Comparison of ENCODE assay signal across 8 cellular contexts in the genomic region with DNA sequence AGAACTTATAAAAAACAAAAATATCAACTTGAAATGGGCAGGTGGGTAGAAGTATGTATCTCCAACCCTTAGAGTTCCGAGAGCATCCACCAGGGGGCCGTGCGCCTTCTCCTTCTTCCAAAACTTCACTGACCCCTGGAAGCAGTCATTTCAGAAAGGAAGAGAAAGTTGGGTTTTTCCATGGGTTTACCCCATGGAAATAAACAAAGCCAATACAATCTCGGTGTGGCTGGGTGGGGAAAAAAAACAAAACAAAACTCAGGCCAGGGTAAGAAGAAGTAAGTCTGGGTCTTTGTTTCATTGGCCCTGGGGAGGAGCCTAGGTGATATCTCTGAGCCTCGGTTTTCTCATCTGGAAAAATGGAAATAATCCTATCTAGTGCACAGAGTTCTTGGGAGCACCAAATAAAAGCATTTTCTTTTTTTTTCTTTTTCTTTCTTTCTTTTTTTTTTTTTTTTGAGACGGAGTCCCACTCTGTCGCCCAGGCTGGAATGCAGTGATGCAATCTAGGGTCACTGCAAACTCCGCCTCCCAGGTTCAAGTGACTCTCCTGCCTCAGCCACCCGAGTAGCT. TPM values are rescaled to one million over a fixed set of nuclear protein-coding genes. Genes with fewer than 3 reads are reported as not detected.
A peak's percentile ranks its signal among the peaks of the same experiment; 100 is the strongest.
DNase-seq lines count a peak whose midpoint lies in the region; ATAC-seq and TF ChIP-seq lines count a peak whose summit lies in the region.

No MANE protein-coding gene starts in this region.

- in situ Hi-C loops in G401 (cut with HindIII; ENCODE audit: low sequenced_read_pairs): no loop called here

- H3K4me1 ChIP-seq in right lobe of liver: no peaks in the 10 kb centered on the region

- peak; percentile 72 to 81 (median 74) for TF ChIP-seq CTCF in right lobe of liver (IDR thresholded peaks at IDR 0.05)

- ATAC-seq in right lobe of liver (peak; percentile 80 to 88 (median 84)), HG02938 (IDR thresholded peaks at IDR 0.05; ENCODE audit: unreplicated experiment) (no peak), GM19324 (IDR thresholded peaks at IDR 0.05; ENCODE audit: low FRiP score, unreplicated experiment) (no peak)

- H3K9me3 ChIP-seq in right lobe of liver: no peaks in the 10 kb centered on the region

- no peak for TF ChIP-seq POLR2A in right lobe of liver (IDR thresholded peaks at IDR 0.05)

- no peaks in the 10 kb centered on the region for H3K27me3 ChIP-seq in right lobe of liver

- 20% methylated on average over 9 of the region's 9 CpGs for WGBS in right lobe of liver (ENCODE audit: insufficient coverage, low coverage, low lambda C conversion rate, missing lambda C conversion rate)

- H3K36me3 ChIP-seq in right lobe of liver: no peaks in the 10 kb centered on the region

- H3K4me3 ChIP-seq in right lobe of liver: no peak overlapping the region

- no peak overlapping the region for H3K27ac ChIP-seq in right lobe of liver

- intact Hi-C loops in right lobe of liver (cut with DNase I): loop anchor here in 1 of 2 donors (5.0 kb wide), 1 partner anchor 63 kb away; no protein-coding TSS in a partner anchor

- DNase-seq in G401 (ENCODE audit: low spot score) (peak; percentile 23), LoVo (ENCODE audit: low spot score) (peak; percentile 80), right lobe of liver (peak in 2 of 3 donors; percentile 62 to 64)
- DNase-seq in activated CD4-positive, CD25-positive, alpha-beta regulatory T cell (lab: John Stamatoyannopoulos, UW): peak; percentile 26 to 65 (median 44)
- peak; percentile 37 for DNase-seq in central memory CD4-positive, alpha-beta T cell
- DNase-seq in stimulated activated CD8-positive, alpha-beta memory T cell treated with anti-CD3 and anti-CD28 coated beads, Interleukin-2, amount 100 ng/mL, for 48 hours (ENCODE audit: low read depth in 2 of 2): peak; percentile 55 to 69

RNA-seq across cellular contexts. Expression of a gene that starts 33.6 kb away (rescaled TPM):
- total RNA-seq in G401 (2014; rRNA removed; shearing (Covaris generic)): not detected in 2 replicates
- 10 to 100 TPM in 5 of 6 experiments, 1 to 10 TPM in 1; 9.8 to 20.5 (median 19.0) TPM for total RNA-seq in right lobe of liver

RNA-seq across cellular contexts. Expression of a gene that starts 40.6 kb away (rescaled TPM):
- total RNA-seq in G401 (2014; rRNA removed; shearing (Covaris generic)): 12.0 and 12.2 TPM in 2 replicates
- total RNA-seq in right lobe of liver: 10 to 100 TPM; 10.7 to 26.6 (median 16.9) TPM

Comparison
In these comparisons a context has a peak if more than half of its experiments do, and no peak if none do; other contexts are left out.
1. DNase-seq: peak in every context shown above with its lines; median percentile 80 in LoVo; 63 in right lobe of liver; 62 in stimulated activated CD8-positive, alpha-beta memory T cell treated with anti-CD3 and anti-CD28 coated beads, Interleukin-2, amount 100 ng/mL, for 48 hours; 44 in activated CD4-positive, CD25-positive, alpha-beta regulatory T cell; 37 in central memory CD4-positive, alpha-beta T cell; 23 in G401.
2. ATAC-seq: peak in right lobe of liver (4 of 4); none in HG02938 (single experiment) and GM19324 (single experiment).
3. RNA of a gene that starts 33.6 kb away (total RNA-seq): 9.8 to 20.5 TPM in right lobe of liver; not detected in G401; every median in the first group is over 10 times any median in the second.